Comparison of ENCODE assay signal across 8 cellular contexts in genomic region chr16:2604016-2604369, GRCh38.
DNase-seq lines count a peak whose midpoint lies in the region; ATAC-seq, FAIRE-seq and TF ChIP-seq lines count a peak whose summit lies in the region.
"Not testable (repeated sequence)": the region's sequence is repeated elsewhere in the genome, so short reads cannot be mapped to it uniquely, and the experiment has no call there.

No MANE protein-coding gene starts in this region.

- H3K36me3 Mint-ChIP-seq in activated CD8-positive, alpha-beta T cell treated with anti-CD3 and anti-CD28 coated beads for 36 hours (ENCODE audit: low read depth) = peaks cover 16% of the 10 kb centered on the region
- not testable (repeated sequence) for H3K36me3 Mint-ChIP-seq in chondrocyte (ENCODE audit: low read depth)

- H3K27ac Mint-ChIP-seq in activated CD8-positive, alpha-beta T cell treated with anti-CD3 and anti-CD28 coated beads for 36 hours = peak overlapping the region; percentile 87
- peak overlapping the region; percentile 97 for H3K27ac Mint-ChIP-seq in chondrocyte (ENCODE audit: unreplicated experiment)

- peak in 1 of 2 experiments; percentile 11; a peak in 3 of 6 replicates for ATAC-seq in A549
- peak; percentile 3 for ATAC-seq in activated CD8-positive, alpha-beta T cell treated with anti-CD3 and anti-CD28 coated beads for 36 hours
- not testable (repeated sequence) for ATAC-seq in heart left ventricle, mucosa of descending colon

- not testable (repeated sequence) for H3K27me3 ChIP-seq in NT2/D1 (ENCODE audit: insufficient read depth, insufficient read length); heart left ventricle; skeletal muscle satellite cell (ENCODE audit: control insufficient read depth, insufficient read depth, low read length)

- not testable (repeated sequence) for TF ChIP-seq RAD21 in A549 (conservative IDR thresholded peaks at IDR 0.05 in 1 of 2, IDR thresholded peaks at IDR 0.05 in 1 of 2)

- H3K4me1 Mint-ChIP-seq in activated CD8-positive, alpha-beta T cell treated with anti-CD3 and anti-CD28 coated beads for 36 hours (ENCODE audit: low read depth) = peaks cover 27% of the 10 kb centered on the region
- peaks cover 20% of the 10 kb centered on the region for H3K4me1 Mint-ChIP-seq in chondrocyte (ENCODE audit: low read depth)

- H3K27ac ChIP-seq in A549 = peak overlapping the region; percentile 92 to 97
- peak overlapping the region in 10 of 12 donors; percentile 68 to 90 (median 84) for H3K27ac ChIP-seq in heart left ventricle

- not testable (repeated sequence) for TF ChIP-seq CTCF in A549 (IDR thresholded peaks at IDR 0.05); GM12865 (IDR thresholded peaks at IDR 0.05; ENCODE audit: insufficient read depth, low read depth, low read length, missing control alignments); activated CD8-positive, alpha-beta T cell treated with anti-CD3 and anti-CD28 coated beads for 36 hours (IDR thresholded peaks at IDR 0.05); chondrocyte (IDR thresholded peaks at IDR 0.05); heart left ventricle (IDR thresholded peaks at IDR 0.05); mucosa of descending colon (IDR thresholded peaks at IDR 0.05)

- H3K4me3 ChIP-seq in A549 = peak overlapping the region; percentile 88
- H3K4me3 ChIP-seq in GM12865 (ENCODE audit: low read depth, low read length) = peak overlapping the region; percentile 97
- peak overlapping the region; percentile 100 for H3K4me3 ChIP-seq in NT2/D1 (ENCODE audit: insufficient read length, low read depth)
- peak overlapping the region; percentile 73 to 99 (median 84) for H3K4me3 ChIP-seq in heart left ventricle
- H3K4me3 ChIP-seq in mucosa of descending colon = peak overlapping the region; percentile 97
- H3K4me3 ChIP-seq in skeletal muscle satellite cell (ENCODE audit: low read length) = peak overlapping the region; percentile 88

- under 1% methylated on average over 12 of the region's 12 CpGs for WGBS in A549 (ENCODE audit: missing lambda C conversion rate)
- 2 to 7% (median 3%) methylated on average over 12 of the region's 12 CpGs for WGBS in heart left ventricle, 4 donors

- H3K4me1 ChIP-seq in A549 (peaks cover 10% of the 10 kb centered on the region; the same call in 1 of the 3 replicates), heart left ventricle (peaks cover 0 to 28% (median 12%) of the 10 kb centered on the region in 12 donors)
- H3K4me1 ChIP-seq in NT2/D1 (ENCODE audit: insufficient read depth, insufficient read length); mucosa of descending colon (ENCODE audit: low read depth); skeletal muscle satellite cell (ENCODE audit: control insufficient read depth, insufficient read depth, low read length): not testable (repeated sequence)

- intact Hi-C loops in activated CD8-positive, alpha-beta T cell treated with anti-CD3 and anti-CD28 coated beads for 36 hours (cut with micrococcal nuclease); heart left ventricle (cut with DNase I); mucosa of descending colon (cut with DNase I, micrococcal nuclease): not testable (repeated sequence)

- not testable (repeated sequence) for H3K9me3 ChIP-seq in A549; NT2/D1 (ENCODE audit: insufficient read depth, low read length); heart left ventricle; mucosa of descending colon; skeletal muscle satellite cell (replicated peaks; ENCODE audit: low read length)

- TF ChIP-seq POLR2A in A549 (IDR thresholded peaks at IDR 0.05; ENCODE audit: low read length); heart left ventricle (IDR thresholded peaks at IDR 0.05): not testable (repeated sequence)

- peak overlapping the region; percentile 91 for H3K4me3 Mint-ChIP-seq in activated CD8-positive, alpha-beta T cell treated with anti-CD3 and anti-CD28 coated beads for 36 hours
- peak overlapping the region; percentile 97 for H3K4me3 Mint-ChIP-seq in chondrocyte (ENCODE audit: unreplicated experiment)

- not testable (repeated sequence) for H3K9me3 Mint-ChIP-seq in activated CD8-positive, alpha-beta T cell treated with anti-CD3 and anti-CD28 coated beads for 36 hours; chondrocyte (ENCODE audit: low read depth)

- FAIRE-seq in A549 (lab: Jason Lieb, UNC) = not testable (repeated sequence)

- POLR2A ChIA-PET in A549 (lab: Yijun Ruan, JAX) = interaction anchor here (1.1 to 1.5 kb wide), 2 partner anchors 14 to 144 kb away, joined by 3 to 12 read pairs; partner anchors contain the start of gene TEDC2
- POLR2A ChIA-PET in activated CD8-positive, alpha-beta T cell treated with anti-CD3 and anti-CD28 coated beads for 36 hours (lab: Charles Lee) = interaction anchor here (0.7 to 1.3 kb wide), 3 partner anchors 13 to 72 kb away, joined by 3 to 4 read pairs (median 3); no protein-coding TSS in a partner anchor

- not testable (repeated sequence) for H3K36me3 ChIP-seq in NT2/D1 (ENCODE audit: insufficient read depth, insufficient read length, low read length); heart left ventricle; mucosa of descending colon (ENCODE audit: low read depth); skeletal muscle satellite cell (ENCODE audit: insufficient read depth, low read length)

- H3K27me3 Mint-ChIP-seq in activated CD8-positive, alpha-beta T cell treated with anti-CD3 and anti-CD28 coated beads for 36 hours; chondrocyte (ENCODE audit: low read depth): not testable (repeated sequence)

- peak overlapping the region; percentile 72 for H3K4me2 ChIP-seq in A549
- peak overlapping the region; percentile 78 for H3K4me2 ChIP-seq in skeletal muscle satellite cell (ENCODE audit: low read length)

- not testable (repeated sequence) for DNase-seq in A549 (ENCODE audit: low read depth in 1 of 2, low spot score in 1 of 2); GM12865 (ENCODE audit: low read depth); NT2/D1 (ENCODE audit: low read depth, low spot score); activated CD8-positive, alpha-beta T cell treated with anti-CD3 and anti-CD28 coated beads for 36 hours; chondrocyte (ENCODE audit: low spot score); heart left ventricle; mucosa of descending colon

- H3K9ac ChIP-seq in NT2/D1 (ENCODE audit: insufficient read length, low read depth) (peak overlapping the region; percentile 100), skeletal muscle satellite cell (ENCODE audit: low read depth, low read length) (peak overlapping the region; percentile 89)

- TF ChIP-seq EP300 in A549 (IDR thresholded peaks at IDR 0.05) = not testable (repeated sequence)

- CTCF ChIA-PET in A549 (lab: Yijun Ruan, JAX) = interaction anchor here (1.5 kb wide), 1 partner anchor 59 kb away, joined by 5 read pairs; no protein-coding TSS in a partner anchor
- CTCF ChIA-PET in activated CD8-positive, alpha-beta T cell treated with anti-CD3 and anti-CD28 coated beads for 36 hours (lab: Charles Lee) = not testable (repeated sequence)
